22 cellular contexts compared by ENCODE assay signal in the genomic region with DNA sequence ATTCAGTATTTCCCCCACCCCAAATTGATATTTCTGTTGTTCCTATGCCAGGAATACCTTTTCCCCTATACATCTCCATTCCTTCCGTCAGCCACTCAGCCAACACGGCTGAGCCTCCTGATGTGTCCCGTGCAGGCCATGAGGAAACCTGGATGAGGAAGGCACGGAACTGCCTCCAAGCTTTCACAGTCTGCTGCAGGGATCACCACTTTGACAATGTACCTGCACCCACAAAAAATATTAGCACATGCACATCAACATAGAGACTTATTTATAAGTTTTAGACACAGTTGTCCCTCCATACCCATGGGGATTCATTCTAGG.
A peak's percentile ranks its signal among the peaks of the same experiment; 100 is the strongest.
DNase-seq lines count a peak whose midpoint lies in the region; ATAC-seq and TF ChIP-seq lines count a peak whose summit lies in the region.
"Had no signal": no experiment of that assay in that cellular context is flagged by ENCODE, and none has a peak within 500 bp of the region (broad histone marks: within the 10 kb centered on the region; RNA-seq: fewer than 3 reads in every experiment).

No MANE protein-coding gene starts in this region.

- H2BK5ac ChIP-seq in neuronal stem cell (ENCODE audit: low read length), result no peak overlapping the region

- H3K27ac Mint-ChIP-seq in Calu3 (ENCODE audit: unreplicated experiment), result peak overlapping the region; percentile 90
- peak overlapping the region; percentile 97 for H3K27ac Mint-ChIP-seq in chondrocyte (ENCODE audit: unreplicated experiment)
- no peak overlapping the region for H3K27ac Mint-ChIP-seq in HFFc6

- no peak overlapping the region for H4K91ac ChIP-seq in neuronal stem cell (ENCODE audit: low read depth, low read length, poor library complexity)

- WGBS in neuronal stem cell (ENCODE audit: extremely low coverage in 2 of 2, insufficient read length in 2 of 2, insufficient replicate concordance in 1 of 2), 2 donors, result no CpG with 5 or more reads among the region's 4 CpGs

- no peak overlapping the region for H4K8ac ChIP-seq in neuronal stem cell (ENCODE audit: low read depth, low read length)

- no peaks in the 10 kb centered on the region for H3K79me2 ChIP-seq in OCI-LY3 (ENCODE audit: low read length)

- H3K4me3 Mint-ChIP-seq in Calu3 (ENCODE audit: low read depth, unreplicated experiment) (peak overlapping the region; percentile 38), chondrocyte (ENCODE audit: unreplicated experiment) (no peak overlapping the region), HFFc6 (no peak overlapping the region)

- H3K9me3 Mint-ChIP-seq in Calu3 (ENCODE audit: low read depth, unreplicated experiment), result no peaks in the 10 kb centered on the region
- no peaks in the 10 kb centered on the region for H3K9me3 Mint-ChIP-seq in chondrocyte (ENCODE audit: low read depth)
- no peaks in the 10 kb centered on the region for H3K9me3 Mint-ChIP-seq in HFFc6

- no peak overlapping the region for H2BK12ac ChIP-seq in neuronal stem cell (ENCODE audit: low read length)

- H3K4ac ChIP-seq in neuronal stem cell (ENCODE audit: low read length), result no peak overlapping the region

- H3K4me2 ChIP-seq in OCI-LY3 (ENCODE audit: low read length) (peak overlapping the region; percentile 93), neuronal stem cell (ENCODE audit: insufficient read depth, low read length, poor library complexity, severe bottlenecking) (no peak overlapping the region)

- TF ChIP-seq CTCF in Calu3 (IDR thresholded peaks at IDR 0.05; ENCODE audit: unreplicated experiment) (no peak), OCI-LY3 (IDR thresholded peaks at IDR 0.05; ENCODE audit: low read depth, low read length) (no peak), chondrocyte (IDR thresholded peaks at IDR 0.05) (no peak), upper lobe of right lung (IDR thresholded peaks at IDR 0.05) (no peak), HFFc6 (IDR thresholded peaks at IDR 0.05) (no peak)

- no peak overlapping the region for H2AK5ac ChIP-seq in neuronal stem cell (ENCODE audit: low read depth, low read length)

- H4K20me1 ChIP-seq in OCI-LY3 (ENCODE audit: insufficient read depth, low read length), result no peaks in the 10 kb centered on the region

- H3K4me1 ChIP-seq in OCI-LY3 (ENCODE audit: low read length) (peaks cover 73% of the 10 kb centered on the region), neuronal stem cell (ENCODE audit: control insufficient read depth in 2 of 2, insufficient read depth in 1 of 2, low read depth in 1 of 2, low read length in 2 of 2) (peaks cover 5 to 37% of the 10 kb centered on the region in 2 donors), upper lobe of right lung (peaks cover 4% of the 10 kb centered on the region)

- H3K27me3 ChIP-seq in OCI-LY3 (ENCODE audit: low read depth, low read length), result no peaks in the 10 kb centered on the region
- H3K27me3 ChIP-seq in neuronal stem cell (ENCODE audit: control insufficient read depth in 3 of 3, insufficient read depth in 3 of 3, low read depth in 1 of 3, low read length in 3 of 3), result no peaks in the 10 kb centered on the region
- no peaks in the 10 kb centered on the region for H3K27me3 ChIP-seq in upper lobe of right lung
- H3K27me3 ChIP-seq: stomach had no signal

- H3K4me1 Mint-ChIP-seq in Calu3 (ENCODE audit: low read depth, unreplicated experiment) (peaks cover 66% of the 10 kb centered on the region), chondrocyte (ENCODE audit: low read depth) (peaks cover 74% of the 10 kb centered on the region), HFFc6 (ENCODE audit: low read depth) (peaks cover 44% of the 10 kb centered on the region)

- intact Hi-C loops in Calu3 (cut with micrococcal nuclease; ENCODE audit: unreplicated experiment), result no loop called here
- intact Hi-C loops in upper lobe of right lung (cut with DNase I), result no loop called here

- CTCF ChIA-PET in Calu3 (lab: Charles Lee), result interaction anchor here (0.6 kb wide), 1 partner anchor 73 kb away, joined by 3 read pairs; no protein-coding TSS in a partner anchor

- H3K36me3 Mint-ChIP-seq in Calu3 (ENCODE audit: insufficient read depth, unreplicated experiment) (peaks cover 8% of the 10 kb centered on the region), chondrocyte (ENCODE audit: low read depth) (no peaks in the 10 kb centered on the region), HFFc6 (ENCODE audit: low read depth) (no peaks in the 10 kb centered on the region)

- no peak overlapping the region for H2BK15ac ChIP-seq in neuronal stem cell (ENCODE audit: low read length)

- H3K4me3 ChIP-seq in OCI-LY3 (ENCODE audit: low read length) (peak overlapping the region; percentile 69), neuronal stem cell (ENCODE audit: low read length in 2 of 2) (no peak overlapping the region), upper lobe of right lung (no peak overlapping the region)
- H3K4me3 ChIP-seq: left ventricle myocardium inferior, psoas muscle, stomach had no signal

- no peak for ATAC-seq in upper lobe of right lung
- ATAC-seq in left lobe of liver, result no peak

- H3K9me3 ChIP-seq in OCI-LY3 (ENCODE audit: insufficient read depth, low read length), result no peaks in the 10 kb centered on the region
- H3K9me3 ChIP-seq in neuronal stem cell (replicated peaks in 1 of 2; ENCODE audit: control insufficient read depth in 2 of 2, insufficient read depth in 1 of 2, low read depth in 1 of 2, low read length in 2 of 2), result no peaks in the 10 kb centered on the region
- H3K9me3 ChIP-seq in upper lobe of right lung, result no peaks in the 10 kb centered on the region
- H3K9me3 ChIP-seq: Caco-2, left ventricle myocardium inferior, psoas muscle, stomach had no signal

- no peaks in the 10 kb centered on the region for H3K36me3 ChIP-seq in OCI-LY3 (replicated peaks; ENCODE audit: low read depth, low read length)
- H3K36me3 ChIP-seq in neuronal stem cell (replicated peaks in 1 of 2; ENCODE audit: control insufficient read depth in 2 of 2, insufficient read depth in 2 of 2, low read length in 2 of 2), result no peaks in the 10 kb centered on the region
- H3K36me3 ChIP-seq in upper lobe of right lung, result no peaks in the 10 kb centered on the region
- H3K36me3 ChIP-seq: left ventricle myocardium inferior, stomach had no signal

- H3K79me1 ChIP-seq in neuronal stem cell (ENCODE audit: low read depth, low read length), result no peaks in the 10 kb centered on the region

- H2BK120ac ChIP-seq in neuronal stem cell (ENCODE audit: low read depth, low read length), result no peak overlapping the region

- no peak overlapping the region for H3K23ac ChIP-seq in neuronal stem cell (ENCODE audit: low read depth, low read length, poor library complexity)

- H3K27ac ChIP-seq in OCI-LY3 (ENCODE audit: low read length), result peak overlapping the region; percentile 94
- H3K27ac ChIP-seq in neuronal stem cell (replicated peaks; ENCODE audit: low read length), result no peak overlapping the region
- H3K27ac ChIP-seq in upper lobe of right lung, result no peak overlapping the region
- H3K27ac ChIP-seq: left ventricle myocardium inferior, psoas muscle, stomach had no signal

- H3K18ac ChIP-seq in neuronal stem cell (ENCODE audit: low read length), result peak overlapping the region; percentile 5

- no peak overlapping the region for H3K14ac ChIP-seq in neuronal stem cell (ENCODE audit: low read length)

- H3K9ac ChIP-seq in OCI-LY3 (ENCODE audit: low read length), result peak overlapping the region; percentile 60
- no peak overlapping the region for H3K9ac ChIP-seq in neuronal stem cell (ENCODE audit: low read depth, low read length, poor library complexity)

- DNase-seq in Calu3, result no peak
- DNase-seq in chondrocyte (ENCODE audit: low spot score), result no peak
- DNase-seq in neuronal stem cell (ENCODE audit: low spot score), result no peak
- no peak for DNase-seq in upper lobe of right lung
- no peak for DNase-seq in left lobe of liver (ENCODE audit: low spot score)
- no peak for DNase-seq in HFFc6
- no peak for DNase-seq in NCI-H1417 treated with DMSO at 0.1 percent for 48 hours (lab: John Stamatoyannopoulos, UW)
- DNase-seq: activated CD4-positive, alpha-beta T cell treated with anti-CD3 and anti-CD28 coated beads for 48 hours; activated naive CD4-positive, alpha-beta T cell treated with Interleukin-2 at 50 U/mL for 16 hours; Caco-2; central memory CD4-positive, alpha-beta T cell; effector CD4-positive, alpha-beta T cell; left ventricle myocardium inferior; MM.1S; NCI-H2171; NCI-H526; psoas muscle; SHP77 treated with DMSO at 0.1 percent for 48 hours; stimulated activated CD4-positive, alpha-beta T cell treated with anti-CD3 and anti-CD28 coated beads, Interleukin-1b, Interleukin-23, amount 100 ng/mL, for 48 hours; stomach; T-helper 1 cell had no signal

- no TSS peak for BruUV-seq in Calu3 (replicated peaks; lab: Mats Ljungman, UMichigan)

- H3K27me3 Mint-ChIP-seq in Calu3 (ENCODE audit: unreplicated experiment) (no peaks in the 10 kb centered on the region), chondrocyte (ENCODE audit: low read depth) (no peaks in the 10 kb centered on the region), HFFc6 (ENCODE audit: insufficient read depth) (no peaks in the 10 kb centered on the region)

- no peak overlapping the region; the same call in 1 of the 2 replicates for H2AFZ ChIP-seq in OCI-LY3 (ENCODE audit: low read depth, low read length)
- no peak overlapping the region for H2AFZ ChIP-seq in neuronal stem cell (ENCODE audit: low read length)
